In the genomic region with DNA sequence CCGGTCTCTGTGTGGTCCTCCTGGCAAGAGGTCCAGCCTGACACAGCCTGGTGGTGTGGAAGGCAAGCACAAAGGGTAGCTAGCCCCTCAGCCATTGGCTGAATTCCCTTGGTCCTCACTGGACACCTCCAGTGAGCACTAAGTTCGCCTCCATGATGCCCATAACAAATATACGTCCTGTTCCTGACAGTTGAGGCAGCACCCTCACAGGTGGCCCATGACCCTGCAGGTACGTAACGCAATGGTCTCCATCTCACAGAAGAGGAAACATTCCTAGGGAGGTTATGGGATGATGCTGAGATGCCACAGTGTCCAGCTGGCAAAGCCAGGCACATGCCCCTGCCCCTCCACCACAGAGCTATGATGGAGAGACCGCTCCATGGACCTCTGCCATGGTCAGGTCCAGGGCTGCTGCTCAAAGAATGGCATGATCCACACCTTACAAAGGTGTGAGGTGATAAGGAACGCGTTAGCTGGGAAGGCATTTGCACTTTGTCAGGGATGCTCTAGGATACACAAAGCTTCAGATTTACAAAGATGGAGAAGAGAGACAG, we compare ENCODE assay signal across 11 cellular contexts. TPM values are rescaled to one million over a fixed set of nuclear protein-coding genes. Genes with fewer than 3 reads are reported as not detected.
A peak's percentile ranks its signal among the peaks of the same experiment; 100 is the strongest.
DNase-seq lines count a peak whose midpoint lies in the region; ATAC-seq, FAIRE-seq and TF ChIP-seq lines count a peak whose summit lies in the region.
"Had no signal": no experiment of that assay in that cellular context is flagged by ENCODE, and none has a peak within 500 bp of the region (broad histone marks: within the 10 kb centered on the region; RNA-seq: fewer than 3 reads in every experiment).

No MANE protein-coding gene starts in this region.

- peak; percentile 35 for FAIRE-seq in urothelium cell line (lab: Jason Lieb, UNC)
- FAIRE-seq: small intestine had no signal

- no peak for ATAC-seq in Right ventricle myocardium inferior
- no peak for ATAC-seq in mucosa of descending colon

- peak; percentile 6 for DNase-seq in Right ventricle myocardium inferior (ENCODE audit: missing footprints)
- no peak for DNase-seq in right atrium auricular region (ENCODE audit: low spot score)
- peak; percentile 1 for DNase-seq in activated naive CD4-positive, alpha-beta T cell treated with anti-CD3 and anti-CD28 coated beads, Interleukin-2, amount 50 U/mL, for 16 hours
- peak in 2 of 3 donors; percentile 14 to 17 for DNase-seq in mucosa of descending colon
- no peak for DNase-seq in urothelium cell line (ENCODE audit: low spot score)
- no peak for DNase-seq in DMS79 treated with DMSO at 0.1 percent for 48 hours (lab: John Stamatoyannopoulos, UW)
- no peak for DNase-seq in GM19240 (ENCODE audit: insufficient read length, low spot score)
- no peak for DNase-seq in stimulated activated CD4-positive, alpha-beta T cell treated with anti-CD3 and anti-CD28 coated beads, Interleukin-2, amount 100 ng/mL, for 48 hours
- DNase-seq: GOT3, NCI-H1436, small intestine had no signal

- peaks cover 0 to 18% of the 10 kb centered on the region in 2 donors for H3K4me1 ChIP-seq in right atrium auricular region
- H3K4me1 ChIP-seq in mucosa of descending colon (ENCODE audit: low read depth): peaks cover 11% of the 10 kb centered on the region

- H3K27ac ChIP-seq in right atrium auricular region: no peak overlapping the region

- H3K36me3 ChIP-seq in right atrium auricular region: no peaks in the 10 kb centered on the region
- H3K36me3 ChIP-seq in mucosa of descending colon (ENCODE audit: low read depth): no peaks in the 10 kb centered on the region

- no peak for TF ChIP-seq CTCF in right atrium auricular region (IDR thresholded peaks at IDR 0.05)
- TF ChIP-seq CTCF in mucosa of descending colon (IDR thresholded peaks at IDR 0.05): no peak

- H3K4me3 ChIP-seq in right atrium auricular region (no peak overlapping the region), mucosa of descending colon (no peak overlapping the region)

- intact Hi-C loops in Right ventricle myocardium inferior (cut with DNase I): no loop called here
- intact Hi-C loops in mucosa of descending colon (cut with DNase I, micrococcal nuclease): no loop called here

- no peaks in the 10 kb centered on the region for H3K9me3 ChIP-seq in right atrium auricular region
- no peaks in the 10 kb centered on the region for H3K9me3 ChIP-seq in mucosa of descending colon

- H3K27me3 ChIP-seq in right atrium auricular region: no peaks in the 10 kb centered on the region

RNA-seq across cellular contexts. Expression of a gene that starts 1.4 kb away (rescaled TPM):
- total RNA-seq in Right ventricle myocardium inferior (3.1 TPM), right atrium auricular region (1 to 10 TPM; 1.9 to 3.2 TPM), mucosa of descending colon (10 to 100 TPM in 1 of 3 donors, 1 to 10 TPM in 1, under 1 TPM in 1; 0.96 to 25.1 (median 1.7) TPM)

Comparison
In these comparisons a context has a peak if more than half of its experiments do, and no peak if none do; other contexts are left out.
1. DNase-seq: peak in Right ventricle myocardium inferior (single experiment), activated naive CD4-positive, alpha-beta T cell treated with anti-CD3 and anti-CD28 coated beads, Interleukin-2, amount 50 U/mL, for 16 hours (single experiment) and mucosa of descending colon (2 of 3); none in right atrium auricular region (single experiment), urothelium cell line (single experiment), DMS79 treated with DMSO at 0.1 percent for 48 hours (single experiment), GM19240 (single experiment) and stimulated activated CD4-positive, alpha-beta T cell treated with anti-CD3 and anti-CD28 coated beads, Interleukin-2, amount 100 ng/mL, for 48 hours (0 of 2).